In the genomic region with DNA sequence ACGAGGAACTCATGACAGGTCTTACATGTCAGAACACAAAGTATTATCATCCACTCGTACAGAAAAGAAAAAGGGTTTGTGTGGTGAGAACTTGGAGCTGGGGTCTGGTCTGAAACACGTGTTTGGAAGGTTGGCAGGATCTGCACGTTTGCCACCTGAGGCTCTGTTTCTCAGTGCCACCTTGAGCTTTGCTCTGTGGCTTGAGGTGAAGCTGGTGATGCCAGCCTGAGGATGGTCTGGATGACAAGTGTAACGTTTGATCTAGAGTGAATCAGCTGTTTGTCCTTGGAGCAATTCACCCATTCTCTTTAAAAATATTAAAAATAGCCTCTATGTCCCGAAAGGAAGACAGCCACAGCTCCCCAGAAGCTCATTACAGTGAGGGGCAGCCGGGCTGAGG, we compare ENCODE assay signal across 34 cellular contexts.
"Had no signal": no experiment of that assay in that cellular context is flagged by ENCODE, and none has a peak within 500 bp of the region (broad histone marks: within the 10 kb centered on the region; RNA-seq: fewer than 3 reads in every experiment).

No MANE protein-coding gene starts in this region.

- H3K9me3 Mint-ChIP-seq: activated B cell treated with CpG ODN at 0.5 μM for 24 hours; activated CD8-positive, alpha-beta T cell treated with anti-CD3 and anti-CD28 coated beads for 36 hours; activated naive CD4-positive, alpha-beta T cell treated with anti-CD3 and anti-CD28 coated beads for 36 hours; activated naive CD4-positive, alpha-beta T cell treated with anti-CD3 and anti-CD28 coated beads, Interleukin-2, amount 50 U/mL, for 24 hours; activated naive CD8-positive, alpha-beta T cell treated with anti-CD3 and anti-CD28 coated beads, Interleukin-2, amount 10 ng/mL, durations not matched to agents 7 days and 5 days; activated T-cell treated with anti-CD3 and anti-CD28 coated beads, Interleukin-2, amount 50 U/mL, for 4 hours; activated T-helper 1 cell treated with anti-CD3 and anti-CD28 coated beads, Interleukin-12 subunit alpha, Interleukin-12 subunit beta, Interleukin-2, Interleukin-4 antibody, amounts not matched to agents 30 ng/mL and 10 ng/mL and 1 ng/mL, durations not matched to agents 14 hours and 24 hours and 36 hours; activated T-helper 2 cell treated with anti-CD3 and anti-CD28 coated beads, Interferon-gamma antibody, Interleukin-2, Interleukin-4, amounts not matched to agents 10 μg/mL and 5 μg/mL and 100 μg/mL, durations not matched to agents 14 hours and 24 hours and 36 hours; brain; central memory CD8-positive, alpha-beta T cell; T-cell; T-helper 2 cell treated with Interferon-gamma antibody and Interleukin-4, amounts not matched to agents 5 μg/mL and 100 μg/mL, for 36 hours had no signal

- H3K36me3 ChIP-seq: ascending aorta, breast epithelium, cardiac muscle cell, gastroesophageal sphincter had no signal

- H3K27me3 Mint-ChIP-seq: activated B cell treated with CpG ODN at 0.5 μM for 24 hours; activated CD8-positive, alpha-beta T cell treated with anti-CD3 and anti-CD28 coated beads for 36 hours; activated naive CD4-positive, alpha-beta T cell treated with anti-CD3 and anti-CD28 coated beads, Interleukin-2, amount 50 U/mL, for 24 hours; brain; central memory CD8-positive, alpha-beta T cell; T-cell had no signal

- H3K9me3 ChIP-seq: ascending aorta, breast epithelium, esophagus squamous epithelium, gastroesophageal sphincter had no signal

- H3K27ac Mint-ChIP-seq: activated B cell treated with CpG ODN at 0.5 μM for 24 hours; activated CD8-positive, alpha-beta T cell treated with anti-CD3 and anti-CD28 coated beads for 36 hours; activated naive CD4-positive, alpha-beta T cell treated with anti-CD3 and anti-CD28 coated beads for 36 hours; activated naive CD4-positive, alpha-beta T cell treated with anti-CD3 and anti-CD28 coated beads, Interleukin-2, amount 50 U/mL, for 24 hours; activated naive CD8-positive, alpha-beta T cell treated with anti-CD3 and anti-CD28 coated beads, Interleukin-2, amount 10 ng/mL, durations not matched to agents 7 days and 5 days; activated T-helper 1 cell treated with anti-CD3 and anti-CD28 coated beads, Interleukin-12 subunit alpha, Interleukin-12 subunit beta, Interleukin-2, Interleukin-4 antibody, amounts not matched to agents 30 ng/mL and 10 ng/mL and 1 ng/mL, durations not matched to agents 14 hours and 24 hours and 36 hours; activated T-helper 2 cell treated with anti-CD3 and anti-CD28 coated beads, Interferon-gamma antibody, Interleukin-2, Interleukin-4, amounts not matched to agents 10 μg/mL and 5 μg/mL and 100 μg/mL, durations not matched to agents 14 hours and 24 hours and 36 hours; T-cell; T-helper 17 cell; T-helper 2 cell treated with Interferon-gamma antibody and Interleukin-4, amounts not matched to agents 5 μg/mL and 100 μg/mL, for 36 hours had no signal

- H3K27me3 ChIP-seq: ascending aorta, breast epithelium, cardiac muscle cell, esophagus squamous epithelium, gastroesophageal sphincter had no signal

- DNase-seq: activated B cell treated with CpG ODN at 0.5 μM for 24 hours; activated CD4-positive, alpha-beta T cell treated with anti-CD3 and anti-CD28 coated beads for 48 hours; activated CD4-positive, alpha-beta T cell treated with anti-CD3 and anti-CD28 coated beads, Interleukin-2, amount 50 U/mL, for 1 hour; activated CD4-positive, alpha-beta T cell treated with anti-CD3 and anti-CD28 coated beads, Interleukin-2, amount 50 U/mL, for 48 hours; activated CD8-positive, alpha-beta memory T cell treated with anti-CD3 and anti-CD28 coated beads for 24 hours; activated CD8-positive, alpha-beta memory T cell treated with anti-CD3 and anti-CD28 coated beads, Interleukin-2, amount 50 U/mL, for 4 hours; activated CD8-positive, alpha-beta T cell treated with anti-CD3 and anti-CD28 coated beads for 36 hours; activated effector memory CD4-positive, alpha-beta T cell treated with anti-CD3 and anti-CD28 coated beads, Interleukin-2, amount 50 U/mL, for 16 hours; activated naive CD4-positive, alpha-beta T cell treated with anti-CD3 and anti-CD28 coated beads for 36 hours; activated naive CD8-positive, alpha-beta T cell treated with anti-CD3 and anti-CD28 coated beads, Interleukin-2, amount 10 ng/mL, durations not matched to agents 7 days and 5 days; activated T-cell treated with anti-CD3 and anti-CD28 coated beads for 4 hours; activated T-cell treated with anti-CD3 and anti-CD28 coated beads, Interleukin-2, amount 50 U/mL, for 4 hours; cortex of kidney; dermis blood vessel endothelial cell; effector CD8-positive, alpha-beta T cell; esophagus squamous epithelium; foreskin melanocyte; SW 1271; T-cell; T-helper 17 cell; T1000; WERI-Rb-1 had no signal

- H3K4me3 ChIP-seq: ascending aorta, breast epithelium, cardiac muscle cell, esophagus squamous epithelium, gastroesophageal sphincter had no signal

- ATAC-seq: activated CD4-positive, CD25-positive, alpha-beta regulatory T cell treated with anti-CD3 and anti-CD28 coated beads, Interleukin-2, amount 50 U/mL, for 24 hours; activated CD8-positive, alpha-beta T cell treated with anti-CD3 and anti-CD28 coated beads for 36 hours; activated T-cell treated with anti-CD3 and anti-CD28 coated beads, Interleukin-2, amount 50 U/mL, for 4 hours; gastroesophageal sphincter; T-cell; T-helper 17 cell had no signal

- H3K4me1 ChIP-seq: ascending aorta had no signal

- H3K27ac ChIP-seq: ascending aorta, cardiac muscle cell, epithelial cell of prostate, WERI-Rb-1 had no signal

- H3K36me3 Mint-ChIP-seq: activated naive CD8-positive, alpha-beta T cell treated with anti-CD3 and anti-CD28 coated beads, Interleukin-2, amount 10 ng/mL, durations not matched to agents 7 days and 5 days; T-cell had no signal

- H3K4me3 Mint-ChIP-seq: activated B cell treated with CpG ODN at 0.5 μM for 24 hours; activated CD8-positive, alpha-beta T cell treated with anti-CD3 and anti-CD28 coated beads for 36 hours; activated naive CD4-positive, alpha-beta T cell treated with anti-CD3 and anti-CD28 coated beads for 36 hours; activated naive CD4-positive, alpha-beta T cell treated with anti-CD3 and anti-CD28 coated beads, Interleukin-2, amount 50 U/mL, for 24 hours; activated naive CD8-positive, alpha-beta T cell treated with anti-CD3 and anti-CD28 coated beads, Interleukin-2, amount 10 ng/mL, durations not matched to agents 7 days and 5 days; activated T-cell treated with anti-CD3 and anti-CD28 coated beads, Interleukin-2, amount 50 U/mL, for 4 hours; activated T-helper 1 cell treated with anti-CD3 and anti-CD28 coated beads, Interleukin-12 subunit alpha, Interleukin-12 subunit beta, Interleukin-2, Interleukin-4 antibody, amounts not matched to agents 30 ng/mL and 10 ng/mL and 1 ng/mL, durations not matched to agents 14 hours and 24 hours and 36 hours; brain; central memory CD8-positive, alpha-beta T cell; T-cell; T-helper 17 cell; T-helper 2 cell treated with Interferon-gamma antibody and Interleukin-4, amounts not matched to agents 5 μg/mL and 100 μg/mL, for 36 hours had no signal

- H3K4me1 Mint-ChIP-seq: activated B cell treated with CpG ODN at 0.5 μM for 24 hours; activated naive CD4-positive, alpha-beta T cell treated with anti-CD3 and anti-CD28 coated beads, Interleukin-2, amount 50 U/mL, for 24 hours; central memory CD8-positive, alpha-beta T cell had no signal
